In genomic region chr12:65168606-65169310, GRCh38 we compare ENCODE assay signal across 8 cellular contexts. TPM values are rescaled to one million over a fixed set of nuclear protein-coding genes. Genes with fewer than 3 reads are reported as not detected.
DNase-seq lines count a peak whose midpoint lies in the region; ATAC-seq and TF ChIP-seq lines count a peak whose summit lies in the region.

No MANE protein-coding gene starts in this region.

- no peaks in the 10 kb centered on the region for H3K27me3 ChIP-seq in lung (ENCODE audit: control insufficient read depth, insufficient read depth)

- H3K36me3 ChIP-seq in lung (ENCODE audit: control insufficient read depth in 2 of 2, insufficient read depth in 2 of 2, low read length in 2 of 2) = no peaks in the 10 kb centered on the region

- TF ChIP-seq CTCF in astrocyte of the cerebellum (IDR thresholded peaks at IDR 0.05; ENCODE audit: low read depth, low read length, missing control alignments) (no peak), lung (IDR thresholded peaks at IDR 0.05; ENCODE audit: control extremely low read depth, extremely low read depth) (no peak)

- DNase-seq in astrocyte of the cerebellum (ENCODE audit: low read depth) (no peak), lung (ENCODE audit: low spot score) (no peak), NCI-H146 (lab: John Stamatoyannopoulos, UW) (no peak), NCI-H2029 treated with DMSO at 0.1 percent for 48 hours (lab: John Stamatoyannopoulos, UW) (no peak)

- H3K27ac ChIP-seq in lung (ENCODE audit: low read depth in 1 of 2, low read length in 1 of 2) = peak overlapping the region; percentile 97 to 99

- peaks cover 0 to 8% of the 10 kb centered on the region in 2 donors for H3K4me1 ChIP-seq in lung (ENCODE audit: control insufficient read depth in 2 of 2, insufficient read depth in 2 of 2, low read length in 2 of 2)

- peak overlapping the region; percentile 87 for H3K4me3 ChIP-seq in astrocyte of the cerebellum (ENCODE audit: low read depth, low read length)
- peak overlapping the region; percentile 93 for H3K4me3 ChIP-seq in lung

- peak; percentile 10 for ATAC-seq in GM18498 (IDR thresholded peaks at IDR 0.05; ENCODE audit: unreplicated experiment)
- ATAC-seq in HG03280 (IDR thresholded peaks at IDR 0.05; ENCODE audit: unreplicated experiment) = peak; percentile 1
- ATAC-seq in lung (ENCODE audit: insufficient read depth, low FRiP score) = no peak
- no peak for ATAC-seq in HG03565 (IDR thresholded peaks at IDR 0.05; ENCODE audit: unreplicated experiment)
- no peak for ATAC-seq in GM21367 (IDR thresholded peaks at IDR 0.05; ENCODE audit: unreplicated experiment)

- H3K9me3 ChIP-seq in lung (ENCODE audit: control insufficient read depth in 2 of 2, insufficient read depth in 1 of 2, low read length in 1 of 2) = no peaks in the 10 kb centered on the region

- WGBS in lung, 2 donors = 4 to 6% methylated on average over 9 of the region's 9 CpGs

- in situ Hi-C loops in astrocyte of the cerebellum (cut with HindIII; ENCODE audit: low sequenced_read_pairs) = no loop called here

RNA-seq across cellular contexts. Expression of gene LEMD3, which starts 0.6 kb away (rescaled TPM):
- total RNA-seq in lung = 10 to 100 TPM; 35.1 to 72.4 TPM
- polyA plus RNA-seq in lung = 10 to 100 TPM; 10.2 to 10.9 TPM

RNA-seq across cellular contexts. Expression of gene WIF1, which starts 47.7 kb away (rescaled TPM):
- 100 to 1,000 TPM in 1 of 2 donors, 10 to 100 TPM in 1; 73.5 to 109 TPM for total RNA-seq in lung
- 10 to 100 TPM; 16.9 to 28.4 TPM for polyA plus RNA-seq in lung

Comparison
In these comparisons a context has a peak if more than half of its experiments do, and no peak if none do; other contexts are left out.
1. ATAC-seq: peak in GM18498 (single experiment) and HG03280 (single experiment); none in lung (single experiment), HG03565 (single experiment) and GM21367 (single experiment).